ENCODE assay signal across 25 cellular contexts in the genomic region with DNA sequence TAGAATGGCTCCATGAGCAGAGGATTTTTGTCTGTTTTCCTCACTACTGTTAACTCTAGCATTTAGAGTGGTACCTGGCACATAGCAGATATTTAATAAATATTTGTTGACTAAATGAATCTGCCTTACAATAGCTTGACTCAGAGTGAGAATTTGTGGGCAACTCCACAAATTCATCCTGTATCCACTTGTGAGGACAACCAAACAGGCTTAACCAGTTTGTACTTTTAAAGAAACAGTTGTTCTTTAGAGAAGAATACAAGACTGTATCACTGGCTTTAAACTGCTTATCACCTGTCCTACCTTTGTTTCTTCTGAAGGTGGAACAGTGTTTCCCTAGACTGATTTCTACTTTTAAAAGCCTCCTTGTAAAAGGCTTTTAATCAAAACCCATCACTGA.
DNase-seq lines count a peak whose midpoint lies in the region; ATAC-seq, FAIRE-seq and TF ChIP-seq lines count a peak whose summit lies in the region.
"Had no signal": no experiment of that assay in that cellular context is flagged by ENCODE, and none has a peak within 500 bp of the region (broad histone marks: within the 10 kb centered on the region; RNA-seq: fewer than 3 reads in every experiment).

No MANE protein-coding gene starts in this region.

- no peaks in the 10 kb centered on the region for H3K9me3 ChIP-seq in naive thymus-derived CD4-positive, alpha-beta T cell (ENCODE audit: control insufficient read depth in 2 of 3, low read length in 3 of 3)
- H3K9me3 ChIP-seq: sigmoid colon had no signal

- intact Hi-C loops in naive thymus-derived CD4-positive, alpha-beta T cell (cut with micrococcal nuclease) = loop anchor here in 1 of 2 donors (5.0 kb wide), 1 partner anchor 400 kb away; a partner anchor contains a TSS

- peaks cover 10 to 28% of the 10 kb centered on the region in 2 donors for H3K4me1 ChIP-seq in naive thymus-derived CD4-positive, alpha-beta T cell (ENCODE audit: control insufficient read depth in 2 of 2, insufficient read depth in 2 of 2, low read length in 2 of 2)
- H3K4me1 ChIP-seq: neural progenitor cell, sigmoid colon had no signal

- TF ChIP-seq CTCF in VCaP (conservative IDR thresholded peaks at IDR 0.05) = no peak

- DNase-seq in DMS53 treated with DMSO at 0.1 percent for 48 hours (lab: John Stamatoyannopoulos, UW; ENCODE audit: unreplicated experiment) (peak; percentile 21), GM19239 (ENCODE audit: insufficient read length, low spot score) (no peak), GF-D8 (lab: John Stamatoyannopoulos, UW) (no peak), HEK293T (ENCODE audit: extremely low spot score) (no peak)
- no peak for DNase-seq in naive thymus-derived CD4-positive, alpha-beta T cell
- DNase-seq in activated CD4-positive, alpha-beta T cell treated with anti-CD3 and anti-CD28 coated beads, Interleukin-2, amount 50 U/mL, for 4 hours = no peak
- DNase-seq: activated CD4-positive, alpha-beta T cell treated with anti-CD3 and anti-CD28 coated beads, Interleukin-2, amount 50 U/mL, for 48 hours; activated CD4-positive, CD25-positive, alpha-beta regulatory T cell; brain microvascular endothelial cell; CD4-positive, CD25-positive, alpha-beta regulatory T cell; DMS 273 treated with DMSO at 0.1 percent for 48 hours; effector CD4-positive, alpha-beta T cell; erythroblast; foreskin fibroblast; H7; hippocampal formation; immature natural killer cell; Karpas-422; left ventricle myocardium superior; NCI-H2171 treated with DMSO at 0.1 percent for 48 hours; NCI-H69; Right ventricle myocardium superior; sigmoid colon had no signal

- peak overlapping the region; percentile 77 for H3K27ac ChIP-seq in VCaP
- no peak overlapping the region for H3K27ac ChIP-seq in naive thymus-derived CD4-positive, alpha-beta T cell (ENCODE audit: low read depth, low read length)
- H3K27ac ChIP-seq: brain microvascular endothelial cell, neural progenitor cell, sigmoid colon had no signal

- peak; percentile 71 for FAIRE-seq in GM19239 (lab: Jason Lieb, UNC)

- H3K36me3 Mint-ChIP-seq in naive thymus-derived CD4-positive, alpha-beta T cell = peaks cover 0 to 13% (median 2%) of the 10 kb centered on the region in 5 donors
- H3K36me3 Mint-ChIP-seq: neural progenitor cell had no signal

- H3K4me3 Mint-ChIP-seq in naive thymus-derived CD4-positive, alpha-beta T cell = no peak overlapping the region
- H3K4me3 Mint-ChIP-seq: immature natural killer cell, neural progenitor cell had no signal

- H3K4me1 Mint-ChIP-seq in naive thymus-derived CD4-positive, alpha-beta T cell = peaks cover 10 to 45% (median 32%) of the 10 kb centered on the region in 7 donors

- no peaks in the 10 kb centered on the region for H3K27me3 Mint-ChIP-seq in naive thymus-derived CD4-positive, alpha-beta T cell
- H3K27me3 Mint-ChIP-seq: CD4-positive, CD25-positive, alpha-beta regulatory T cell had no signal

- peak overlapping the region in 8 of 9 donors; percentile 29 to 82 (median 60) for H3K27ac Mint-ChIP-seq in naive thymus-derived CD4-positive, alpha-beta T cell
- H3K27ac Mint-ChIP-seq: neural progenitor cell had no signal

- H3K27me3 ChIP-seq in naive thymus-derived CD4-positive, alpha-beta T cell (ENCODE audit: control insufficient read depth in 2 of 2, insufficient read depth in 2 of 2, low read length in 2 of 2) = no peaks in the 10 kb centered on the region
- H3K27me3 ChIP-seq: brain microvascular endothelial cell, neural progenitor cell, sigmoid colon had no signal

- no peaks in the 10 kb centered on the region for H3K36me3 ChIP-seq in naive thymus-derived CD4-positive, alpha-beta T cell (ENCODE audit: control insufficient read depth in 2 of 3, insufficient read depth in 3 of 3, low read length in 3 of 3)
- H3K36me3 ChIP-seq: brain microvascular endothelial cell, neural progenitor cell, sigmoid colon had no signal

- CTCF ChIA-PET in naive thymus-derived CD4-positive, alpha-beta T cell (lab: Charles Lee) = no interaction called here
- CTCF ChIA-PET in HEK293T (lab: Yijun Ruan, JAX) = no interaction called here

- peaks cover 0 to 2% (median 0%) of the 10 kb centered on the region in 11 donors for H3K9me3 Mint-ChIP-seq in naive thymus-derived CD4-positive, alpha-beta T cell
- H3K9me3 Mint-ChIP-seq: CD4-positive, CD25-positive, alpha-beta regulatory T cell; immature natural killer cell; neural progenitor cell had no signal

- POLR2A ChIA-PET in naive thymus-derived CD4-positive, alpha-beta T cell (lab: Charles Lee) = no interaction called here
- POLR2A ChIA-PET in HEK293T (lab: Yijun Ruan, JAX) = no interaction called here

- no peak for ATAC-seq in naive thymus-derived CD4-positive, alpha-beta T cell
- ATAC-seq: left ventricle myocardium superior had no signal

- H3K4me3 ChIP-seq in naive thymus-derived CD4-positive, alpha-beta T cell (ENCODE audit: low read length) = no peak overlapping the region
- H3K4me3 ChIP-seq: neural progenitor cell, sigmoid colon had no signal

TF ChIP-seq in HEK293T, 16 proteins besides CTCF, POLR2A, EP300 and RAD21:
- TF ChIP-seq FOXA1 (IDR thresholded peaks at IDR 0.05) (no peak), SUZ12 (IDR thresholded peaks at IDR 0.05) (no peak), ARNT (IDR thresholded peaks at IDR 0.05) (no peak), CTBP1 (IDR thresholded peaks at IDR 0.05; ENCODE audit: borderline replicate concordance) (no peak), TARDBP (IDR thresholded peaks at IDR 0.05) (no peak), ZNF384 (IDR thresholded peaks at IDR 0.05) (no peak), SP1 (IDR thresholded peaks at IDR 0.05) (no peak), FOXK2 (IDR thresholded peaks at IDR 0.05) (no peak), L3MBTL2 (conservative IDR thresholded peaks at IDR 0.05) (no peak), BHLHE40 (IDR thresholded peaks at IDR 0.05; ENCODE audit: borderline replicate concordance) (no peak), HDGF (IDR thresholded peaks at IDR 0.05; ENCODE audit: borderline replicate concordance) (no peak), FOXM1 (IDR thresholded peaks at IDR 0.05; ENCODE audit: borderline replicate concordance) (no peak), NFRKB (IDR thresholded peaks at IDR 0.05) (no peak)
- TF ChIP-seq, protein P1, sequence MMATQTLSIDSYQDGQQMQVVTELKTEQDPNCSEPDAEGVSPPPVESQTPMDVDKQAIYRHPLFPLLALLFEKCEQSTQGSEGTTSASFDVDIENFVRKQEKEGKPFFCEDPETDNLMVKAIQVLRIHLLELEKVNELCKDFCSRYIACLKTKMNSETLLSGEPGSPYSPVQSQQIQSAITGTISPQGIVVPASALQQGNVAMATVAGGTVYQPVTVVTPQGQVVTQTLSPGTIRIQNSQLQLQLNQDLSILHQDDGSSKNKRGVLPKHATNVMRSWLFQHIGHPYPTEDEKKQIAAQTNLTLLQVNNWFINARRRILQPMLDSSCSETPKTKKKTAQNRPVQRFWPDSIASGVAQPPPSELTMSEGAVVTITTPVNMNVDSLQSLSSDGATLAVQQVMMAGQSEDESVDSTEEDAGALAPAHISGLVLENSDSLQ (IDR thresholded peaks at IDR 0.05) = no peak
